18 cellular contexts compared by ENCODE assay signal in the genomic region with DNA sequence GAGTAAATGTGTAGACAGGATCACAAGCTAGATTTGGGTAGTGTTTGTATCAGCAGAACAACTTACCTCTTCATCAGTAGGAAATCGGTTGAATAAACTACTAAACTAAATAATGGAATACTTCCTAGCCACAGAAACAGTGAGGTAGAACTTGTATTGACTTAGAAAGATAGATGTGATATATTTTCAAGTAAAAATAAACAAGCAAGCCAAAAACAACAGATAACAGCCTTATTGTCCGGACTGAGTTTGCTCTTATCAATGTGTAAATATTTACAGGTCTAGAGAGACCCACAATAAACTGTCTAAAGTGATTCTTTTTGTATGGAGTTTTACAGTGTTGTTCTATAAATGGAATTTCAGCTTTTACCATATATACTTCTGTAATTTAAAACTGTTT.
DNase-seq lines count a peak whose midpoint lies in the region; ATAC-seq, FAIRE-seq and TF ChIP-seq lines count a peak whose summit lies in the region.
"Had no signal": no experiment of that assay in that cellular context is flagged by ENCODE, and none has a peak within 500 bp of the region (broad histone marks: within the 10 kb centered on the region; RNA-seq: fewer than 3 reads in every experiment).

No MANE protein-coding gene starts in this region.

- no peak overlapping the region for H2AFZ ChIP-seq in HepG2 (ENCODE audit: low read length)
- H2AFZ ChIP-seq: GM23248 had no signal

- in situ Hi-C loops in HepG2 (cut with HindIII; ENCODE audit: extremely low pct_ligation_motif_present, low pct_unique_long_range_greater_than_20kb), result no loop called here

- WGBS in HepG2 (ENCODE audit: low lambda C conversion rate), result 0% methylated on average over 2 of the region's 2 CpGs

- H3K27ac Mint-ChIP-seq in glutamatergic neuron (ENCODE audit: unreplicated experiment), result no peak overlapping the region
- H3K27ac Mint-ChIP-seq: CD8-positive, alpha-beta memory T cell had no signal

- no peaks in the 10 kb centered on the region for H3K79me2 ChIP-seq in HepG2 (ENCODE audit: insufficient read depth, low read length)

- TF ChIP-seq RAD21 in HepG2 (CRISPR knock-in tag; IDR thresholded peaks at IDR 0.05), result no peak

- no peak overlapping the region for H3K4me2 ChIP-seq in HepG2 (ENCODE audit: low read depth, low read length)
- H3K4me2 ChIP-seq: BLaER1 had no signal

- no peaks in the 10 kb centered on the region for H3K36me3 ChIP-seq in HepG2 (replicated peaks in 1 of 2; ENCODE audit: control insufficient read depth in 1 of 2, insufficient read depth in 2 of 2, low read length in 2 of 2)
- H3K36me3 ChIP-seq: BLaER1 had no signal

- H3K9me3 Mint-ChIP-seq in glutamatergic neuron (ENCODE audit: unreplicated experiment), result no peaks in the 10 kb centered on the region

- no peak overlapping the region for H3K4me3 ChIP-seq in HepG2 (replicated peaks in 1 of 3; ENCODE audit: insufficient read depth in 1 of 3, low read depth in 2 of 3, low read length in 3 of 3)
- no peak overlapping the region for H3K4me3 ChIP-seq in foreskin fibroblast (ENCODE audit: low read depth in 1 of 2, low read length in 2 of 2)
- H3K4me3 ChIP-seq: BLaER1, GM12878, GM23248 had no signal

- no peaks in the 10 kb centered on the region for H3K36me3 Mint-ChIP-seq in glutamatergic neuron (ENCODE audit: unreplicated experiment)
- H3K36me3 Mint-ChIP-seq: CD8-positive, alpha-beta memory T cell had no signal

- no peaks in the 10 kb centered on the region for H3K9me3 ChIP-seq in HepG2 (ENCODE audit: low read length)
- H3K9me3 ChIP-seq: BLaER1, Caco-2 had no signal

- no peak overlapping the region for H3K27ac ChIP-seq in HepG2 (ENCODE audit: extremely low read length, insufficient read depth, low read length)
- H3K27ac ChIP-seq: BLaER1, GM23248 had no signal

- intact Hi-C loops in HepG2 (cut with micrococcal nuclease; ENCODE audit: unreplicated experiment), result no loop called here

- peaks cover 7% of the 10 kb centered on the region for H3K4me1 Mint-ChIP-seq in glutamatergic neuron (ENCODE audit: low read depth, unreplicated experiment)
- H3K4me1 Mint-ChIP-seq: CD8-positive, alpha-beta memory T cell had no signal

- no peaks in the 10 kb centered on the region for H4K20me1 ChIP-seq in HepG2 (ENCODE audit: insufficient read depth, low read length)
- H4K20me1 ChIP-seq: BLaER1 had no signal

- TF ChIP-seq POLR2A in HepG2 (IDR thresholded peaks at IDR 0.05; ENCODE audit: insufficient read depth in 1 of 2, low read depth in 2 of 2, low read length in 2 of 2), result no peak

- TF ChIP-seq CTCF in HepG2 (CRISPR knock-in tag; IDR thresholded peaks at IDR 0.05), result no peak
- TF ChIP-seq CTCF in glutamatergic neuron (IDR thresholded peaks at IDR 0.05; ENCODE audit: partially characterized antibody, unreplicated experiment), result no peak
- TF ChIP-seq CTCF in foreskin fibroblast (IDR thresholded peaks at IDR 0.05; ENCODE audit: low read depth, low read length), result no peak

- DNase-seq in DMS53 (lab: John Stamatoyannopoulos, UW) (peak; percentile 36), DMS53 treated with DMSO at 0.1 percent for 48 hours (lab: John Stamatoyannopoulos, UW; ENCODE audit: unreplicated experiment) (no peak), NCI-H748 treated with DMSO at 0.1 percent for 48 hours (lab: John Stamatoyannopoulos, UW) (peak; percentile 19), HepG2 (ENCODE audit: low spot score) (peak; percentile 3), glutamatergic neuron (no peak), foreskin fibroblast (no peak)
- DNase-seq in activated CD4-positive, alpha-beta T cell treated with anti-CD3 and anti-CD28 coated beads for 1 hour, result no peak
- DNase-seq: 8988T; AML-193; CD8-positive, alpha-beta memory T cell; DMS79; GM23248 had no signal

- CTCF ChIA-PET in HepG2 (lab: Yijun Ruan, JAX; ENCODE audit: low intra/inter-chr PET ratio, low total read pairs), result no interaction called here

- H3K27me3 ChIP-seq in HepG2 (ENCODE audit: control insufficient read depth in 1 of 2, insufficient read depth in 2 of 2, low read length in 2 of 2), result 0 out of 5 replicates have a peak, but pooled peaks cover 0 to 3% of the 10 kb centered on the region in 2 experiments
- H3K27me3 ChIP-seq: BLaER1 had no signal

- TF ChIP-seq EP300 in HepG2 (IDR thresholded peaks at IDR 0.05; ENCODE audit: low read depth in 2 of 2, low read length in 2 of 2) (no peak; a peak in 1 of 4 replicates), HepG2 (CRISPR knock-in tag; IDR thresholded peaks at IDR 0.05; ENCODE audit: borderline replicate concordance) (no peak)

- POLR2A ChIA-PET in HepG2 (lab: Yijun Ruan, JAX), result no interaction called here

- H3K4me3 Mint-ChIP-seq in glutamatergic neuron (ENCODE audit: unreplicated experiment), result no peak overlapping the region
- H3K4me3 Mint-ChIP-seq: CD8-positive, alpha-beta memory T cell had no signal

- no peak overlapping the region for H3K9ac ChIP-seq in HepG2 (ENCODE audit: insufficient read depth, low read depth, low read length)
- H3K9ac ChIP-seq: BLaER1, GM23248 had no signal

- no TSS peak for BruUV-seq in HepG2 (replicated peaks; lab: Mats Ljungman, UMichigan)

- no peaks in the 10 kb centered on the region for H3K27me3 Mint-ChIP-seq in glutamatergic neuron (ENCODE audit: unreplicated experiment)
- H3K27me3 Mint-ChIP-seq: CD8-positive, alpha-beta memory T cell had no signal

- ATAC-seq in HepG2, result no peak
- ATAC-seq in HG02571 (IDR thresholded peaks at IDR 0.05; ENCODE audit: unreplicated experiment), result no peak
- ATAC-seq: GM12878, HCT116 had no signal

- no peaks in the 10 kb centered on the region for H3K4me1 ChIP-seq in HepG2 (ENCODE audit: insufficient read depth, low read length)
- H3K4me1 ChIP-seq: BLaER1 had no signal

- FAIRE-seq in HepG2 (lab: Jason Lieb, UNC), result no peak
- FAIRE-seq: GM12878, H54 had no signal

TF ChIP-seq in HepG2, 621 proteins besides CTCF, POLR2A, EP300 and RAD21 (continues in another document):
- TF ChIP-seq, protein P1, sequence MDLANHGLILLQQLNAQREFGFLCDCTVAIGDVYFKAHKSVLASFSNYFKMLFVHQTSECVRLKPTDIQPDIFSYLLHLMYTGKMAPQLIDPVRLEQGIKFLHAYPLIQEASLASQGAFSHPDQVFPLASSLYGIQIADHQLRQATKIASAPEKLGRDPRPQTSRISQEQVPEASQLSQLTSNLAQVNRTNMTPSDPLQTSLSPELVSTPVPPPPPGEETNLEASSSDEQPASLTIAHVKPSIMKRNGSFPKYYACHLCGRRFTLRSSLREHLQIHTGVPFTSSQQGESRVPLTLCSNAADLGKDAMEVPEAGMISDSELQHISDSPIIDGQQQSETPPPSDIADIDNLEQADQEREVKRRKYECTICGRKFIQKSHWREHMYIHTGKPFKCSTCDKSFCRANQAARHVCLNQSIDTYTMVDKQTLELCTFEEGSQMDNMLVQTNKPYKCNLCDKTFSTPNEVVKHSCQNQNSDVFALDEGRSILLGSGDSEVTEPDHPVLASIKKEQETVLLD (CRISPR knock-in tag; IDR thresholded peaks at IDR 0.05; ENCODE audit: low read depth), result no peak
- TF ChIP-seq ZNF547 (CRISPR knock-in tag; IDR thresholded peaks at IDR 0.05) (no peak), GATA4 (IDR thresholded peaks at IDR 0.05; ENCODE audit: borderline replicate concordance, low read depth) (0 out of 2 replicates have a peak, but pooled peaks have one; percentile 58), FOXA3 (CRISPR knock-in tag; IDR thresholded peaks at IDR 0.05) (peak; percentile 79), TBX3 (IDR thresholded peaks at IDR 0.05; ENCODE audit: borderline replicate concordance) (peak; percentile 71; the same call in 1 of the 2 replicates), SNAPC2 (CRISPR knock-in tag; IDR thresholded peaks at IDR 0.05) (no peak), MIER3 (CRISPR knock-in tag; IDR thresholded peaks at IDR 0.05; ENCODE audit: borderline replicate concordance) (no peak), RARA (CRISPR knock-in tag; IDR thresholded peaks at IDR 0.05) (0 out of 2 replicates have a peak, but pooled peaks have one; percentile 10), NR2F1 (CRISPR knock-in tag; IDR thresholded peaks at IDR 0.05) (no peak), PREB (CRISPR knock-in tag; IDR thresholded peaks at IDR 0.05) (no peak)
- TF ChIP-seq, protein P2, sequence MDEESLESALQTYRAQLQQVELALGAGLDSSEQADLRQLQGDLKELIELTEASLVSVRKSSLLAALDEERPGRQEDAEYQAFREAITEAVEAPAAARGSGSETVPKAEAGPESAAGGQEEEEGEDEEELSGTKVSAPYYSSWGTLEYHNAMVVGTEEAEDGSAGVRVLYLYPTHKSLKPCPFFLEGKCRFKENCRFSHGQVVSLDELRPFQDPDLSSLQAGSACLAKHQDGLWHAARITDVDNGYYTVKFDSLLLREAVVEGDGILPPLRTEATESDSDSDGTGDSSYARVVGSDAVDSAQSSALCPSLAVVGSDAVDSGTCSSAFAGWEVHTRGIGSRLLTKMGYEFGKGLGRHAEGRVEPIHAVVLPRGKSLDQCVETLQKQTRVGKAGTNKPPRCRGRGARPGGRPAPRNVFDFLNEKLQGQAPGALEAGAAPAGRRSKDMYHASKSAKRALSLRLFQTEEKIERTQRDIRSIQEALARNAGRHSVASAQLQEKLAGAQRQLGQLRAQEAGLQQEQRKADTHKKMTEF (CRISPR knock-in tag; IDR thresholded peaks at IDR 0.05), result no peak
- TF ChIP-seq, protein P3, sequence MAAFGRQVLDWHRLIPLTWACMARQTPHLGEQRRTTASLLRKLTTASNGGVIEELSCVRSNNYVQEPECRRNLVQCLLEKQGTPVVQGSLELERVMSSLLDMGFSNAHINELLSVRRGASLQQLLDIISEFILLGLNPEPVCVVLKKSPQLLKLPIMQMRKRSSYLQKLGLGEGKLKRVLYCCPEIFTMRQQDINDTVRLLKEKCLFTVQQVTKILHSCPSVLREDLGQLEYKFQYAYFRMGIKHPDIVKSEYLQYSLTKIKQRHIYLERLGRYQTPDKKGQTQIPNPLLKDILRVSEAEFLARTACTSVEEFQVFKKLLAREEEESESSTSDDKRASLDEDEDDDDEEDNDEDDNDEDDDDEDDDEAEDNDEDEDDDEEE (CRISPR knock-in tag; IDR thresholded peaks at IDR 0.05), result no peak
- TF ChIP-seq, protein P4, sequence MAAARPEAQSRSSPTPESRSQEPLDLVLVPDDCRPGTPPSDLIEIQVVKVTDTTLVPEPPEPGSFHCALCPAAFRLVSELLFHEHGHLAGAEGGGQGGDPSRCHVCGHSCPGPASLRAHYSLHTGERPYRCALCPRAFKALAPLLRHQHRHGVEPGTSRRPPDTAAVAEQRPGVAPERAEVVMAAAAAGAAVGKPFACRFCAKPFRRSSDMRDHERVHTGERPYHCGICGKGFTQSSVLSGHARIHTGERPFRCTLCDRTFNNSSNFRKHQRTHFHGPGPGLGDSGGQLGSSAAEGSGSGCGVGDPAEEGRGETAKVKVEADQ (CRISPR knock-in tag; IDR thresholded peaks at IDR 0.05; ENCODE audit: borderline replicate concordance), result no peak

Comparison
In these comparisons a context has a peak if more than half of its experiments do, and no peak if none do; other contexts are left out.
1. DNase-seq: peak in DMS53 (single experiment), NCI-H748 treated with DMSO at 0.1 percent for 48 hours (single experiment) and HepG2 (single experiment); none in DMS53 treated with DMSO at 0.1 percent for 48 hours (single experiment), activated CD4-positive, alpha-beta T cell treated with anti-CD3 and anti-CD28 coated beads for 1 hour (single experiment), glutamatergic neuron (single experiment) and foreskin fibroblast (0 of 2).